In genomic region chr7:130960208-130960988, GRCh38 we compare ENCODE assay signal across 8 cellular contexts.
DNase-seq lines count a peak whose midpoint lies in the region; ATAC-seq, FAIRE-seq and TF ChIP-seq lines count a peak whose summit lies in the region.

No MANE protein-coding gene starts in this region.

- H3K36me3 ChIP-seq in GM06990 (ENCODE audit: control insufficient read depth, insufficient read depth, low read length) = no peaks in the 10 kb centered on the region; the same call in 1 of the 2 replicates
- H3K36me3 ChIP-seq in endothelial cell of umbilical vein (ENCODE audit: control insufficient read depth in 2 of 2, extremely low read depth in 1 of 2, insufficient read depth in 2 of 2, low read length in 2 of 2) = no peaks in the 10 kb centered on the region
- H3K36me3 ChIP-seq in psoas muscle (ENCODE audit: insufficient read depth in 1 of 2, low read depth in 1 of 2) = peaks cover under 1 to 57% of the 10 kb centered on the region in 2 donors

- no peaks in the 10 kb centered on the region for H4K20me1 ChIP-seq in endothelial cell of umbilical vein (replicated peaks; ENCODE audit: control insufficient read depth, extremely low read depth, insufficient read depth, low read length)

- BruUV-seq in endothelial cell of umbilical vein (replicated peaks; lab: Mats Ljungman, UMichigan) = TSS peak; percentile 81

- H3K9me3 ChIP-seq in endothelial cell of umbilical vein (replicated peaks; ENCODE audit: control insufficient read depth, insufficient read depth, low read length) = no peaks in the 10 kb centered on the region
- no peaks in the 10 kb centered on the region for H3K9me3 ChIP-seq in psoas muscle

- intact Hi-C loops in endothelial cell of umbilical vein (cut with micrococcal nuclease) = loop anchor here (1.0 kb wide), 1 partner anchor 47 kb away; no protein-coding TSS in a partner anchor
- intact Hi-C loops in psoas muscle (cut with DNase I) = no loop called here

- no peaks in the 10 kb centered on the region for H3K9me1 ChIP-seq in endothelial cell of umbilical vein (replicated peaks; ENCODE audit: control insufficient read depth, extremely low read depth, insufficient read depth, low read length)

- POLR2A ChIA-PET in endothelial cell of umbilical vein (lab: Charles Lee) = interaction anchor here (0.6 to 1.3 kb wide), 2 partner anchors 48 to 71 kb away, joined by 3 to 5 read pairs; no protein-coding TSS in a partner anchor

- no peak for TF ChIP-seq POLR2A in endothelial cell of umbilical vein (IDR thresholded peaks at IDR 0.05; ENCODE audit: low read depth, low read length)

- dilution Hi-C loops in endothelial cell of umbilical vein (cut with MboI; ENCODE audit: extremely low pct_ligation_motif_present, low sequenced_read_pairs) = no loop called here

- peak; percentile 44 for DNase-seq in GM06990 (ENCODE audit: extremely low read depth, insufficient read length)
- peak; percentile 32 for DNase-seq in SKM-1 treated with dmso at 0.1 percent for 144 hours (lab: John Stamatoyannopoulos, UW; ENCODE audit: unreplicated experiment)
- peak; percentile 68 for DNase-seq in endothelial cell of umbilical vein (ENCODE audit: low read depth, low spot score)
- no peak for DNase-seq in psoas muscle
- DNase-seq in DMS 273 (lab: John Stamatoyannopoulos, UW; ENCODE audit: unreplicated experiment) = no peak
- no peak for DNase-seq in SHP77 (lab: John Stamatoyannopoulos, UW)

- peak overlapping the region; percentile 46 for H3K4me2 ChIP-seq in endothelial cell of umbilical vein (ENCODE audit: insufficient read depth, low read length)

- peak; percentile 26 for ATAC-seq in HG02981 (IDR thresholded peaks at IDR 0.05; ENCODE audit: unreplicated experiment)
- peak in 3 of 4 donors; percentile 15 to 36 (median 18) for ATAC-seq in psoas muscle
- no peak for ATAC-seq in GM19467 (IDR thresholded peaks at IDR 0.05; ENCODE audit: unreplicated experiment)

- H3K27ac ChIP-seq in endothelial cell of umbilical vein (ENCODE audit: insufficient read depth, low read depth, low read length) (peak overlapping the region; percentile 42), psoas muscle (peak overlapping the region; percentile 47)

- H3K4me1 ChIP-seq in endothelial cell of umbilical vein (ENCODE audit: control insufficient read depth, extremely low read depth, insufficient read depth, low read length) (peaks cover 21% of the 10 kb centered on the region), psoas muscle (peaks cover 53% of the 10 kb centered on the region)

- FAIRE-seq in endothelial cell of umbilical vein (lab: Jason Lieb, UNC) = peak; percentile 69

- H2AFZ ChIP-seq in endothelial cell of umbilical vein (ENCODE audit: low read depth, low read length) = peak overlapping the region; percentile 4

- WGBS in psoas muscle, 3 donors = 77 to 87% (median 81%) methylated on average over 6 of the region's 6 CpGs

- CTCF ChIA-PET in endothelial cell of umbilical vein (lab: Charles Lee) = interaction anchor here (0.7 to 5.9 kb wide), 18 partner anchors 8 to 109 kb away, joined by 3 to 37 read pairs (median 4); no protein-coding TSS in a partner anchor

- H3K27me3 ChIP-seq in GM06990 (replicated peaks; ENCODE audit: control insufficient read depth, insufficient read depth, low read length) (no peaks in the 10 kb centered on the region), endothelial cell of umbilical vein (ENCODE audit: control insufficient read depth in 2 of 2, insufficient read depth in 2 of 2, low read length in 2 of 2) (no peaks in the 10 kb centered on the region), psoas muscle (ENCODE audit: insufficient read depth in 3 of 3, low read length in 2 of 3) (no peaks in the 10 kb centered on the region)

- peak overlapping the region; percentile 85 for H3K4me3 ChIP-seq in GM06990 (replicated peaks; ENCODE audit: low read depth, low read length)
- peak overlapping the region in 1 of 3 experiments; percentile 22 for H3K4me3 ChIP-seq in endothelial cell of umbilical vein (replicated peaks in 1 of 3; ENCODE audit: insufficient read depth in 1 of 3, low read depth in 1 of 3, low read length in 3 of 3)
- peak overlapping the region; percentile 40 for H3K4me3 ChIP-seq in psoas muscle

- TF ChIP-seq CTCF in GM06990 (IDR thresholded peaks at IDR 0.05; ENCODE audit: insufficient read depth, low read length, poor library complexity, severe bottlenecking) (no peak), endothelial cell of umbilical vein (IDR thresholded peaks at IDR 0.05; ENCODE audit: extremely low read depth in 1 of 2, insufficient read depth in 1 of 2, low read depth in 1 of 2, low read length in 2 of 2) (no peak), psoas muscle (IDR thresholded peaks at IDR 0.05) (no peak)

- H3K79me2 ChIP-seq in endothelial cell of umbilical vein (ENCODE audit: control insufficient read depth, insufficient read depth, low read length) = no peaks in the 10 kb centered on the region

- H3K9ac ChIP-seq in endothelial cell of umbilical vein (replicated peaks; ENCODE audit: extremely low read depth, insufficient read depth, low read length) = peak overlapping the region; percentile 51

TF ChIP-seq in endothelial cell of umbilical vein, 7 proteins besides CTCF, POLR2A, EP300 and RAD21:
- TF ChIP-seq GATA2 (IDR thresholded peaks at IDR 0.05; ENCODE audit: insufficient read depth, insufficient read length, low read depth, low read length) = no peak
- TF ChIP-seq FOS (IDR thresholded peaks at IDR 0.05; ENCODE audit: borderline replicate concordance, insufficient read depth, low read length) = peak; percentile 19
- TF ChIP-seq JUN (IDR thresholded peaks at IDR 0.05; ENCODE audit: borderline replicate concordance, insufficient read depth, insufficient read length, low read depth) = peak; percentile 58
TF ChIP-seq in endothelial cell of umbilical vein: peak in this region for 2.

Comparison
In these comparisons a context has a peak if more than half of its experiments do, and no peak if none do; other contexts are left out.
1. DNase-seq: peak in GM06990 (single experiment), SKM-1 treated with dmso at 0.1 percent for 144 hours (single experiment) and endothelial cell of umbilical vein (single experiment); none in psoas muscle (0 of 2), DMS 273 (single experiment) and SHP77 (0 of 2).